Comparison of ENCODE assay signal across 8 cellular contexts in the genomic region with DNA sequence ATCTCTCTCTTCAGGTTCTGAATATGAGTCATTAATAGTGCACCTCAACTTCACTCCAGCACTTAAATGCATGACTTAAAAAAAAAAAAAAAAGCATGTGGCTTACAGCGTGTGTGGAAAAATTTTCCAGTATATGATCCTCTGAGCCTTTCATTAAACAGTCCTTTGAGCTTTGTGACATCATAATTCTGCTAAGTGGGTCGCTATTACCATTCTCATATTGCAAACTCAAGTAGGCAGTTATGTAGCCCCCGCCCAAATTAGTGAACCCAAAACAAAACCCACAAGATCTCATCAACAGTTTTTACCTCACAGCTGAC. TPM values are rescaled to one million over a fixed set of nuclear protein-coding genes. Genes with fewer than 3 reads are reported as not detected.
DNase-seq lines count a peak whose midpoint lies in the region; ATAC-seq and TF ChIP-seq lines count a peak whose summit lies in the region.

No MANE protein-coding gene starts in this region.

- H3K27ac ChIP-seq in Peyer's patch (peak overlapping the region; percentile 82 to 92 (median 91)), esophagus muscularis mucosa (replicated peaks in 1 of 4) (peak overlapping the region; percentile 85 to 94 (median 92))

- peak overlapping the region; percentile 91 for H3K4me3 ChIP-seq in GM12865 (ENCODE audit: low read depth, low read length)
- H3K4me3 ChIP-seq in Peyer's patch = peak overlapping the region; percentile 60 to 89 (median 66)
- H3K4me3 ChIP-seq in esophagus muscularis mucosa = peak overlapping the region; percentile 69 to 87 (median 76)

- H3K4me1 ChIP-seq in Peyer's patch = peaks cover 0 to 18% (median 1%) of the 10 kb centered on the region in 4 donors
- H3K4me1 ChIP-seq in esophagus muscularis mucosa = peaks cover 12 to 33% (median 20%) of the 10 kb centered on the region in 4 donors

- H3K9me3 ChIP-seq in Peyer's patch (no peaks in the 10 kb centered on the region), esophagus muscularis mucosa (no peaks in the 10 kb centered on the region)

- DNase-seq in GM12865 (ENCODE audit: low read depth) (peak; percentile 19), Peyer's patch (no peak), esophagus muscularis mucosa (ENCODE audit: extremely low spot score) (no peak), putamen (ENCODE audit: low spot score) (peak; percentile 3), NCI-H1417 treated with DMSO at 0.1 percent for 48 hours (lab: John Stamatoyannopoulos, UW) (no peak), NCI-H1417 (lab: John Stamatoyannopoulos, UW) (no peak)

- TF ChIP-seq POLR2A in Peyer's patch (IDR thresholded peaks at IDR 0.05) = no peak
- TF ChIP-seq POLR2A in esophagus muscularis mucosa (IDR thresholded peaks at IDR 0.05; ENCODE audit: low read depth) = no peak

- intact Hi-C loops in esophagus muscularis mucosa (cut with DNase I) = no loop called here

- WGBS in esophagus muscularis mucosa = 10% methylated on average over 3 of the region's 3 CpGs

- peaks cover 0 to 34% (median 0%) of the 10 kb centered on the region in 3 donors for H3K36me3 ChIP-seq in Peyer's patch
- H3K36me3 ChIP-seq in esophagus muscularis mucosa = peaks cover 0 to 36% (median 22%) of the 10 kb centered on the region in 4 donors

- TF ChIP-seq EP300 in esophagus muscularis mucosa (IDR thresholded peaks at IDR 0.05) = no peak

- TF ChIP-seq CTCF in GM12865 (IDR thresholded peaks at IDR 0.05; ENCODE audit: insufficient read depth, low read depth, low read length, missing control alignments) (no peak), Peyer's patch (IDR thresholded peaks at IDR 0.05) (no peak), esophagus muscularis mucosa (IDR thresholded peaks at IDR 0.05) (no peak)

- H3K27me3 ChIP-seq in Peyer's patch = no peaks in the 10 kb centered on the region
- peaks cover 0 to 16% (median 0%) of the 10 kb centered on the region in 4 donors for H3K27me3 ChIP-seq in esophagus muscularis mucosa

- ATAC-seq in HG02588 (IDR thresholded peaks at IDR 0.05; ENCODE audit: unreplicated experiment) = no peak
- ATAC-seq in GM21515 (IDR thresholded peaks at IDR 0.05; ENCODE audit: unreplicated experiment) = no peak

RNA-seq across cellular contexts. Expression of a gene that starts 0.7 kb away (rescaled TPM):
- total RNA-seq in Peyer's patch = 10 to 100 TPM; 18.2 to 50.6 (median 37.0) TPM
- 10 to 100 TPM; 12.2 to 19.0 (median 15.8) TPM for total RNA-seq in esophagus muscularis mucosa

RNA-seq across cellular contexts. Expression of a gene that starts 58.0 kb away (rescaled TPM):
- total RNA-seq in Peyer's patch = 1 to 10 TPM in 2 of 4 donors, under 1 TPM in 1, not detected in 1; 0.35 to 4.6 (median 3.3) TPM
- total RNA-seq in esophagus muscularis mucosa = 1 to 10 TPM in 3 of 4 donors, under 1 TPM in 1; 0.32 to 2.6 (median 1.5) TPM

Comparison
In these comparisons a context has a peak if more than half of its experiments do, and no peak if none do; other contexts are left out.
1. DNase-seq: peak in GM12865 (single experiment) and putamen (single experiment); none in Peyer's patch (0 of 3), esophagus muscularis mucosa (single experiment), NCI-H1417 treated with DMSO at 0.1 percent for 48 hours (single experiment) and NCI-H1417 (0 of 3).
2. Peak in every context shown above with its lines, with median percentiles within 50 percentile points of each other: H3K4me3 ChIP-seq.